Comparison of ENCODE assay signal across 24 cellular contexts in the genomic region with DNA sequence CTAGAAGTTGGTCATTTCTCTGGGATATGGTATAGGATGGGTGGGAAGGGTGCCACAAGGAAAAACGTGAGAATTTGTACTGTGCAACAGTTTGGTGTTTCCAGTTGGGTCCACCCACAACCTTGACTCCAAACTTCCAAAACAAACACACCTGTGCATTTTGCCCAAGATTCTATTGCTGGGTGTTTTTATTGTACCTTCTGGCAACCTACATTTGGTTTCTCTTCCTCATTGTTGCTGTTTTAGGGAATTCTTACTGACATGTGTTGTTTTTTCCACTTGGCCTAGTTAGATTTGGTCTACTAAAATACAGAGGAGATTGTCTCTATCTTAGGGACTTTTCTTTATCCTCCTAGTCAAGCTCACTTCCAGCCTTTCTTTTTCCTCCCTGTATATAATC. TPM values are rescaled to one million over a fixed set of nuclear protein-coding genes. Genes with fewer than 3 reads are reported as not detected.
DNase-seq lines count a peak whose midpoint lies in the region; TF ChIP-seq lines count a peak whose summit lies in the region.
"Had no signal": no experiment of that assay in that cellular context is flagged by ENCODE, and none has a peak within 500 bp of the region (broad histone marks: within the 10 kb centered on the region; RNA-seq: fewer than 3 reads in every experiment).

No MANE protein-coding gene starts in this region.

- H3K27me3 Mint-ChIP-seq in Calu3 (ENCODE audit: unreplicated experiment) (no peaks in the 10 kb centered on the region), progenitor cell of endocrine pancreas (no peaks in the 10 kb centered on the region)
- H3K27me3 Mint-ChIP-seq: activated naive CD4-positive, alpha-beta T cell treated with anti-CD3 and anti-CD28 coated beads, Interleukin-2, amount 10 ng/mL, durations not matched to agents 7 days and 5 days had no signal

- H3K9me3 ChIP-seq in colonic mucosa: no peaks in the 10 kb centered on the region
- H3K9me3 ChIP-seq: breast epithelium had no signal

- H3K36me3 Mint-ChIP-seq in Calu3 (ENCODE audit: insufficient read depth, unreplicated experiment) (no peaks in the 10 kb centered on the region), progenitor cell of endocrine pancreas (ENCODE audit: insufficient read depth) (peaks cover 30% of the 10 kb centered on the region)

- no peak overlapping the region for H3K4me3 ChIP-seq in colonic mucosa
- H3K4me3 ChIP-seq: BLaER1, breast epithelium, GM23248, stomach had no signal

- no peaks in the 10 kb centered on the region for H3K4me1 ChIP-seq in colonic mucosa
- H3K4me1 ChIP-seq: breast epithelium had no signal

- TF ChIP-seq CTCF in Calu3 (IDR thresholded peaks at IDR 0.05; ENCODE audit: unreplicated experiment): no peak
- TF ChIP-seq CTCF in colonic mucosa (IDR thresholded peaks at IDR 0.05): no peak
- TF ChIP-seq CTCF in progenitor cell of endocrine pancreas (IDR thresholded peaks at IDR 0.05; ENCODE audit: unreplicated experiment): no peak

- no peaks in the 10 kb centered on the region for H3K27me3 ChIP-seq in colonic mucosa
- H3K27me3 ChIP-seq: BLaER1, breast epithelium, stomach had no signal

- intact Hi-C loops in Calu3 (cut with micrococcal nuclease; ENCODE audit: unreplicated experiment) (no loop called here), colonic mucosa (cut with DNase I) (no loop called here)

- H3K4me3 Mint-ChIP-seq in Calu3 (ENCODE audit: low read depth, unreplicated experiment) (peak overlapping the region; percentile 31), progenitor cell of endocrine pancreas (ENCODE audit: low read depth) (no peak overlapping the region)
- H3K4me3 Mint-ChIP-seq: activated naive CD4-positive, alpha-beta T cell treated with anti-CD3 and anti-CD28 coated beads, Interleukin-2, amount 10 ng/mL, durations not matched to agents 7 days and 5 days had no signal

- H3K9me3 Mint-ChIP-seq in Calu3 (ENCODE audit: low read depth, unreplicated experiment): peaks cover 6% of the 10 kb centered on the region
- peaks cover 20% of the 10 kb centered on the region for H3K9me3 Mint-ChIP-seq in progenitor cell of endocrine pancreas (ENCODE audit: low read depth)

- H3K27ac ChIP-seq in colonic mucosa: peak overlapping the region; percentile 75
- H3K27ac ChIP-seq: BLaER1, breast epithelium, epithelial cell of prostate, GM23248 had no signal

- no peak for DNase-seq in Calu3
- DNase-seq in NAMALWA (ENCODE audit: low spot score): peak; percentile 13
- peak; percentile 66 for DNase-seq in colonic mucosa
- no peak for DNase-seq in progenitor cell of endocrine pancreas (ENCODE audit: low spot score, unreplicated experiment)
- DNase-seq in hypothalamus (lab: John Stamatoyannopoulos, UW): no peak
- DNase-seq in NCI-H524 (lab: John Stamatoyannopoulos, UW): no peak
- no peak for DNase-seq in NCI-H1092 treated with DMSO at 0.1 percent for 48 hours (lab: John Stamatoyannopoulos, UW)
- DNase-seq: activated CD4-positive, alpha-beta T cell treated with anti-CD3 and anti-CD28 coated beads, Interleukin-2, amount 50 U/mL, for 48 hours; activated CD4-positive, CD25-positive, alpha-beta regulatory T cell; activated naive CD4-positive, alpha-beta T cell treated with anti-CD3 and anti-CD28 coated beads, Interleukin-2, amount 10 ng/mL, durations not matched to agents 7 days and 5 days; amygdala; effector CD8-positive, alpha-beta T cell; KG1; kidney; NCI-H1694 treated with DMSO at 0.1 percent for 48 hours; NCI-H2171; NK-92 treated with Interleukin-12 subunit alpha and Interleukin-12 subunit beta, amount 100 ng/mL, for 24 hours; SIG-M5; stomach; SW 1271 had no signal

- peak overlapping the region in 1 of 2 donors; percentile 2 for H3K9ac ChIP-seq in colonic mucosa (ENCODE audit: low read depth in 2 of 2, low read length in 2 of 2)
- H3K9ac ChIP-seq: BLaER1, GM23248 had no signal

- BruUV-seq in Calu3 (replicated peaks; lab: Mats Ljungman, UMichigan): no TSS peak

- CTCF ChIA-PET in Calu3 (lab: Charles Lee): interaction anchor here (0.7 kb wide), 1 partner anchor 96 kb away, joined by 6 read pairs; no protein-coding TSS in a partner anchor

- no peaks in the 10 kb centered on the region for H3K36me3 ChIP-seq in colonic mucosa
- H3K36me3 ChIP-seq: breast epithelium, stomach had no signal

- peak overlapping the region; percentile 60 for H3K27ac Mint-ChIP-seq in Calu3 (ENCODE audit: unreplicated experiment)
- peak overlapping the region; percentile 43 for H3K27ac Mint-ChIP-seq in progenitor cell of endocrine pancreas
- H3K27ac Mint-ChIP-seq: activated naive CD4-positive, alpha-beta T cell treated with anti-CD3 and anti-CD28 coated beads, Interleukin-2, amount 10 ng/mL, durations not matched to agents 7 days and 5 days had no signal

- H3K4me1 Mint-ChIP-seq in Calu3 (ENCODE audit: low read depth, unreplicated experiment): peaks cover 59% of the 10 kb centered on the region
- peaks cover 14% of the 10 kb centered on the region for H3K4me1 Mint-ChIP-seq in progenitor cell of endocrine pancreas (ENCODE audit: low read depth)

RNA-seq across cellular contexts. Expression of gene TULP4, which starts 16.7 kb away (rescaled TPM):
- total RNA-seq in Calu3 (2022) (84.3 and 105 TPM in 2 replicates), colonic mucosa (10 to 100 TPM; 63.1 to 68.0 TPM), progenitor cell of endocrine pancreas (171 and 174 TPM in 2 replicates)

Comparison
In these comparisons a context has a peak if more than half of its experiments do, and no peak if none do; other contexts are left out.
1. DNase-seq: peak in NAMALWA (single experiment) and colonic mucosa (single experiment); none in Calu3 (single experiment), progenitor cell of endocrine pancreas (single experiment), hypothalamus (0 of 51), NCI-H524 (0 of 2) and NCI-H1092 treated with DMSO at 0.1 percent for 48 hours (single experiment).